Comparison of ENCODE assay signal across 27 cellular contexts in genomic region chr14:36078080-36078479, GRCh38.
"Had no signal": no experiment of that assay in that cellular context is flagged by ENCODE, and none has a peak within 500 bp of the region (broad histone marks: within the 10 kb centered on the region; RNA-seq: fewer than 3 reads in every experiment).

No MANE protein-coding gene starts in this region.

- DNase-seq: stimulated activated CD4-positive, alpha-beta T cell treated with anti-CD3 and anti-CD28 coated beads, Interleukin-2, amount 100 ng/mL, for 48 hours; stimulated activated CD4-positive, alpha-beta T cell treated with anti-CD3 and anti-CD28 coated beads, Interleukin-4, amount 100 ng/mL, for 1 hour; stimulated activated CD4-positive, alpha-beta T cell treated with anti-CD3 and anti-CD28 coated beads, Interleukin-4, amount 100 ng/mL, for 24 hours; stimulated activated CD4-positive, alpha-beta T cell treated with anti-CD3 and anti-CD28 coated beads, Interleukin-4, amount 100 ng/mL, for 4 hours; stimulated activated CD8-positive, alpha-beta memory T cell treated with anti-CD3 and anti-CD28 coated beads, Interleukin-4, amount 100 ng/mL, for 48 hours; stimulated activated naive B cell treated with anti-CD40 and anti-IgM and Interleukin-4, amounts not matched to agents 10 μg/mL and 1 μg/mL and 100 μg/mL, for 72 hours; stimulated activated naive CD4-positive, alpha-beta T cell; stimulated activated naive CD4-positive, alpha-beta T cell treated with Interleukin-2 at 50 U/mL for 16 hours; stimulated activated naive CD8-positive, alpha-beta T cell treated with anti-CD3 and anti-CD28 coated beads, Interleukin-15, amount 100 ng/mL, for 72 hours; stimulated activated naive CD8-positive, alpha-beta T cell treated with anti-CD3 and anti-CD28 coated beads, Interleukin-15, Interleukin-2, amounts not matched to agents 100 U/mL and 50 U/mL, for 24 hours; stomach; substantia nigra; testis; thyroid gland; tibial artery; transverse colon; trophoblast cell; upper lobe of left lung; upper lobe of right lung; uterus had no signal

- H3K27ac ChIP-seq: stomach, suprapubic skin, testis, thoracic aorta, thyroid gland, tibial artery, tibial nerve, transverse colon, upper lobe of left lung, upper lobe of right lung, uterus, vagina had no signal

- H3K27me3 ChIP-seq: suprapubic skin, testis, thyroid gland, tibial nerve, upper lobe of left lung, upper lobe of right lung, uterus, vagina had no signal

- FAIRE-seq: urothelium cell line had no signal

- H3K4me3 ChIP-seq: stomach, suprapubic skin, testis, thoracic aorta, thyroid gland, tibial artery, tibial nerve, transverse colon, upper lobe of left lung, upper lobe of right lung, uterus, vagina had no signal

- H3K36me3 ChIP-seq: stomach, suprapubic skin, thoracic aorta, thyroid gland, tibial artery, tibial nerve, transverse colon, upper lobe of left lung, upper lobe of right lung, uterus, vagina had no signal

- ATAC-seq: stimulated activated effector memory CD8-positive, alpha-beta T cell treated with anti-CD3 and anti-CD28 coated beads, Interleukin-12 subunit alpha, Interleukin-12 subunit beta, amount 100 ng/mL, for 72 hours; stimulated activated memory B cell treated with anti-CD40 and anti-IgM and Interleukin-4, amounts not matched to agents 10 μg/mL and 1 μg/mL and 100 μg/mL, for 72 hours; stimulated activated naive B cell treated with anti-CD40 and anti-IgM and Interleukin-4, amounts not matched to agents 10 μg/mL and 1 μg/mL and 100 μg/mL, for 72 hours; stimulated activated naive CD8-positive, alpha-beta T cell treated with anti-CD3 and anti-CD28 coated beads, Interleukin-15, amount 100 ng/mL, for 72 hours; stimulated activated naive CD8-positive, alpha-beta T cell treated with anti-CD3 and anti-CD28 coated beads, Interleukin-15, Interleukin-2, amounts not matched to agents 100 U/mL and 50 U/mL, for 24 hours; upper lobe of right lung had no signal

- H3K4me1 ChIP-seq: stomach, suprapubic skin, testis, thyroid gland, tibial artery, tibial nerve, transverse colon, upper lobe of left lung, upper lobe of right lung, uterus, vagina had no signal

- H3K9me3 ChIP-seq: testis, thoracic aorta, thyroid gland, tibial artery, transverse colon, upper lobe of left lung, upper lobe of right lung, uterus, vagina had no signal
